Comparison of ENCODE assay signal across 1 cellular context in genomic region chr1:31064115-31064514, GRCh38.
TF ChIP-seq lines count a peak whose summit lies in the region.

No MANE protein-coding gene starts in this region.

TF ChIP-seq in HepG2, 621 proteins besides CTCF, POLR2A, EP300 and RAD21 (continued from another document and continues in another):
- TF ChIP-seq AFF4 (CRISPR knock-in tag; IDR thresholded peaks at IDR 0.05), result no peak
- TF ChIP-seq ZNF383 (CRISPR knock-in tag; IDR thresholded peaks at IDR 0.05; ENCODE audit: borderline replicate concordance), result no peak
- no peak for TF ChIP-seq NFE2 (CRISPR knock-in tag; IDR thresholded peaks at IDR 0.05)
- no peak for TF ChIP-seq SNAPC2 (CRISPR knock-in tag; IDR thresholded peaks at IDR 0.05)
- no peak; the same call in 1 of the 2 replicates for TF ChIP-seq YEATS4 (CRISPR knock-in tag; IDR thresholded peaks at IDR 0.05; ENCODE audit: borderline replicate concordance)
- TF ChIP-seq ZNF136 (CRISPR knock-in tag; IDR thresholded peaks at IDR 0.05; ENCODE audit: low read depth), result no peak
- TF ChIP-seq PRDM4 (CRISPR knock-in tag; IDR thresholded peaks at IDR 0.05; ENCODE audit: borderline replicate concordance), result no peak
- no peak for TF ChIP-seq PAWR (CRISPR knock-in tag; IDR thresholded peaks at IDR 0.05; ENCODE audit: borderline replicate concordance)
- no peak for TF ChIP-seq PCBP2 (optimal IDR thresholded peaks at IDR 0.05; ENCODE audit: low read depth, low read length, poor library complexity, severe bottlenecking)
- TF ChIP-seq POGK (CRISPR knock-in tag; conservative IDR thresholded peaks at IDR 0.05), result no peak
- no peak for TF ChIP-seq ZNF30 (CRISPR knock-in tag; IDR thresholded peaks at IDR 0.05)
- no peak for TF ChIP-seq RBFOX2 (IDR thresholded peaks at IDR 0.05; ENCODE audit: low read depth, low read length)
- TF ChIP-seq ZHX2 (IDR thresholded peaks at IDR 0.05; ENCODE audit: low read depth), result no peak
- no peak for TF ChIP-seq ZHX2 (CRISPR knock-in tag; IDR thresholded peaks at IDR 0.05; ENCODE audit: borderline replicate concordance)
- no peak for TF ChIP-seq NFE2L1 (CRISPR knock-in tag; IDR thresholded peaks at IDR 0.05; ENCODE audit: borderline replicate concordance)
- TF ChIP-seq DDIT3 (CRISPR knock-in tag; IDR thresholded peaks at IDR 0.05), result no peak
- no peak for TF ChIP-seq SNRNP70 (IDR thresholded peaks at IDR 0.05; ENCODE audit: low read depth, low read length)
- no peak for TF ChIP-seq ZSCAN22 (CRISPR knock-in tag; IDR thresholded peaks at IDR 0.05)
- no peak for TF ChIP-seq ZMYM2 (CRISPR knock-in tag; IDR thresholded peaks at IDR 0.05)
- TF ChIP-seq ARID2 (CRISPR knock-in tag; IDR thresholded peaks at IDR 0.05; ENCODE audit: borderline replicate concordance), result no peak
- no peak for TF ChIP-seq ZNF660 (CRISPR knock-in tag; IDR thresholded peaks at IDR 0.05; ENCODE audit: borderline replicate concordance, low read depth)
- TF ChIP-seq HDAC2 (CRISPR knock-in tag; IDR thresholded peaks at IDR 0.05), result peak; percentile 44; the same call in 1 of the 2 replicates
- TF ChIP-seq ATF6 (CRISPR knock-in tag; conservative IDR thresholded peaks at IDR 0.05), result no peak
- no peak for TF ChIP-seq JUNB (CRISPR knock-in tag; IDR thresholded peaks at IDR 0.05; ENCODE audit: borderline replicate concordance)
- TF ChIP-seq HMGXB4 (CRISPR knock-in tag; IDR thresholded peaks at IDR 0.05; ENCODE audit: borderline replicate concordance in 1 of 2, low read depth in 1 of 2), result no peak
- TF ChIP-seq RORA (CRISPR knock-in tag; IDR thresholded peaks at IDR 0.05), result no peak
- TF ChIP-seq NFATC3 (CRISPR knock-in tag; IDR thresholded peaks at IDR 0.05), result no peak
- no peak for TF ChIP-seq SCMH1 (CRISPR knock-in tag; IDR thresholded peaks at IDR 0.05; ENCODE audit: borderline replicate concordance)
- TF ChIP-seq ZNF761 (CRISPR knock-in tag; conservative IDR thresholded peaks at IDR 0.05), result no peak
- TF ChIP-seq ZNF878 (CRISPR knock-in tag; IDR thresholded peaks at IDR 0.05), result peak; percentile 28; the same call in 1 of the 2 replicates
- no peak for TF ChIP-seq IKZF1 (IDR thresholded peaks at IDR 0.05)
- no peak for TF ChIP-seq ZNF33B (CRISPR knock-in tag; IDR thresholded peaks at IDR 0.05)
- TF ChIP-seq ZNF24 (IDR thresholded peaks at IDR 0.05), result no peak
- TF ChIP-seq ATF4 (CRISPR knock-in tag; IDR thresholded peaks at IDR 0.05), result no peak
- no peak for TF ChIP-seq PREB (CRISPR knock-in tag; IDR thresholded peaks at IDR 0.05)
- TF ChIP-seq JUND (CRISPR knock-in tag; IDR thresholded peaks at IDR 0.05), result no peak
- TF ChIP-seq HIVEP1 (CRISPR knock-in tag; IDR thresholded peaks at IDR 0.05), result no peak
